ENCODE assay signal across 8 cellular contexts in genomic region chr2:179263015-179263414, GRCh38. TPM values are rescaled to one million over a fixed set of nuclear protein-coding genes. Genes with fewer than 3 reads are reported as not detected.
DNase-seq lines count a peak whose midpoint lies in the region; ATAC-seq, FAIRE-seq and TF ChIP-seq lines count a peak whose summit lies in the region.

No MANE protein-coding gene starts in this region.

- H3K18ac ChIP-seq in mesenchymal stem cell (ENCODE audit: low read depth in 1 of 2, low read length in 2 of 2) = no peak overlapping the region

- H3K14ac ChIP-seq in mesenchymal stem cell (ENCODE audit: low read length in 2 of 2) = no peak overlapping the region

- H3K23ac ChIP-seq in mesenchymal stem cell (ENCODE audit: low read length in 2 of 2) = no peak overlapping the region

- H4K91ac ChIP-seq in mesenchymal stem cell (ENCODE audit: low read length) = no peak overlapping the region

- peaks cover 28% of the 10 kb centered on the region for H3K4me1 ChIP-seq in A549
- H3K4me1 ChIP-seq in breast epithelium = peaks cover 3% of the 10 kb centered on the region in 2 donors
- H3K4me1 ChIP-seq in mesenchymal stem cell (ENCODE audit: control insufficient read depth, insufficient read depth, low read depth, low read length) = no peaks in the 10 kb centered on the region

- FAIRE-seq in A549 (lab: Jason Lieb, UNC) (no peak), RCC 7860 (lab: Jason Lieb, UNC) (no peak)

- H3K4me2 ChIP-seq in A549 (peak overlapping the region; percentile 97), mesenchymal stem cell (ENCODE audit: low read length, poor library complexity, severe bottlenecking) (peak overlapping the region; percentile 90)

- peak overlapping the region; percentile 79 for H3K4me3 ChIP-seq in A549
- peak overlapping the region; percentile 72 for H3K4me3 ChIP-seq in HFF-Myc (replicated peaks; ENCODE audit: low read depth, low read length)
- H3K4me3 ChIP-seq in breast epithelium = peak overlapping the region; percentile 76 to 85 (median 82)
- peak overlapping the region in 1 of 2 experiments; percentile 90 for H3K4me3 ChIP-seq in mesenchymal stem cell (ENCODE audit: insufficient read depth in 1 of 2, low read depth in 1 of 2, low read length in 2 of 2)

- ATAC-seq in A549 (no peak), HG03175 (IDR thresholded peaks at IDR 0.05; ENCODE audit: unreplicated experiment) (no peak), HG03571 (IDR thresholded peaks at IDR 0.05; ENCODE audit: unreplicated experiment) (no peak)

- CTCF ChIA-PET in A549 (lab: Yijun Ruan, JAX) = interaction anchor here (1.1 kb wide), 1 partner anchor 23 kb away, joined by 3 read pairs; no protein-coding TSS in a partner anchor

- DNase-seq in A549 (ENCODE audit: low read depth in 1 of 2, low spot score in 1 of 2) (peak in 1 of 2 experiments; percentile 9), HFF-Myc (ENCODE audit: extremely low read depth, low read depth) (no peak), breast epithelium (ENCODE audit: low spot score in 2 of 2) (no peak), mesenchymal stem cell (peak; percentile 70), cerebellum (ENCODE audit: low spot score) (no peak), RCC 7860 (ENCODE audit: low spot score) (no peak)

- H3K27ac ChIP-seq in A549 (peak overlapping the region in 1 of 2 experiments; percentile 83; a peak in 2 of 6 replicates), breast epithelium (peak overlapping the region; percentile 96 to 98), mesenchymal stem cell (ENCODE audit: low read length, poor library complexity, severe bottlenecking) (no peak overlapping the region)

- no peak overlapping the region for H2BK12ac ChIP-seq in mesenchymal stem cell (ENCODE audit: low read length in 2 of 2)

- intact Hi-C loops in breast epithelium (cut with DNase I; ENCODE audit: low total_unique reads) = loop anchor here (2.0 kb wide), 1 partner anchor 26 kb away; no protein-coding TSS in a partner anchor

- H2BK15ac ChIP-seq in mesenchymal stem cell (ENCODE audit: low read depth, poor library complexity, severe bottlenecking) = no peak overlapping the region

- H3K27me3 ChIP-seq in breast epithelium (no peaks in the 10 kb centered on the region), mesenchymal stem cell (ENCODE audit: control insufficient read depth in 1 of 2, insufficient read depth in 1 of 2, low read length in 2 of 2) (no peaks in the 10 kb centered on the region)

- TF ChIP-seq RAD21 in A549 (conservative IDR thresholded peaks at IDR 0.05 in 1 of 2, IDR thresholded peaks at IDR 0.05 in 1 of 2) = no peak

- 14% methylated on average over 4 of the region's 4 CpGs for WGBS in A549 (ENCODE audit: missing lambda C conversion rate)
- no CpG with 5 or more reads among the region's 4 CpGs for WGBS in mesenchymal stem cell

- H2AK5ac ChIP-seq in mesenchymal stem cell (ENCODE audit: low read length, severe bottlenecking) = no peak overlapping the region

- no peak overlapping the region for H2AFZ ChIP-seq in mesenchymal stem cell (ENCODE audit: low read depth, low read length)

- H4K8ac ChIP-seq in mesenchymal stem cell (ENCODE audit: low read length) = no peak overlapping the region

- POLR2A ChIA-PET in A549 (lab: Yijun Ruan, JAX) = no interaction called here

- peaks cover 2% of the 10 kb centered on the region for H3K79me1 ChIP-seq in mesenchymal stem cell (replicated peaks; ENCODE audit: low read length, poor library complexity, severe bottlenecking)

- H3K4ac ChIP-seq in mesenchymal stem cell (ENCODE audit: low read depth in 1 of 2, low read length in 2 of 2) = no peak overlapping the region

- H3K36me3 ChIP-seq in breast epithelium = no peaks in the 10 kb centered on the region
- no peaks in the 10 kb centered on the region for H3K36me3 ChIP-seq in mesenchymal stem cell (ENCODE audit: control insufficient read depth in 1 of 2, insufficient read depth in 2 of 2, low read depth in 1 of 2, low read length in 2 of 2)

- H2BK120ac ChIP-seq in mesenchymal stem cell (ENCODE audit: low read depth, low read length) = no peak overlapping the region

- no peak for TF ChIP-seq EP300 in A549 (IDR thresholded peaks at IDR 0.05)

- TF ChIP-seq POLR2A in A549 (IDR thresholded peaks at IDR 0.05; ENCODE audit: low read length) = no peak
- TF ChIP-seq POLR2A in breast epithelium (IDR thresholded peaks at IDR 0.05) = no peak

- H3K9ac ChIP-seq in mesenchymal stem cell (ENCODE audit: low read length) = peak overlapping the region; percentile 94

- H3K9me3 ChIP-seq in A549 (no peaks in the 10 kb centered on the region), breast epithelium (no peaks in the 10 kb centered on the region), mesenchymal stem cell (ENCODE audit: control insufficient read depth, low read length) (no peaks in the 10 kb centered on the region)

- no peak overlapping the region for H2BK5ac ChIP-seq in mesenchymal stem cell (ENCODE audit: low read depth, low read length, poor library complexity, severe bottlenecking)

- TF ChIP-seq CTCF in A549 (IDR thresholded peaks at IDR 0.05) (no peak), HFF-Myc (IDR thresholded peaks at IDR 0.05; ENCODE audit: low read depth, low read length, missing control alignments) (no peak), breast epithelium (IDR thresholded peaks at IDR 0.05) (no peak)

TF ChIP-seq in A549, 52 proteins besides CTCF, POLR2A, EP300 and RAD21:
- TF ChIP-seq POLR2AphosphoS2 (conservative IDR thresholded peaks at IDR 0.05; ENCODE audit: low read length) (no peak), FOSB (CRISPR knock-in tag; IDR thresholded peaks at IDR 0.05) (no peak), HOXB5 (CRISPR knock-in tag; IDR thresholded peaks at IDR 0.05) (no peak), RARB (CRISPR knock-in tag; IDR thresholded peaks at IDR 0.05) (no peak), HMGXB4 (CRISPR knock-in tag; IDR thresholded peaks at IDR 0.05; ENCODE audit: borderline replicate concordance) (no peak), FOSL2 (IDR thresholded peaks at IDR 0.05) (no peak), FOSL2 (CRISPR knock-in tag; IDR thresholded peaks at IDR 0.05) (no peak), GATA3 (IDR thresholded peaks at IDR 0.05; ENCODE audit: borderline replicate concordance) (no peak), CHD4 (IDR thresholded peaks at IDR 0.05; ENCODE audit: borderline replicate concordance) (no peak), TP53 (CRISPR knock-in tag; IDR thresholded peaks at IDR 0.05) (no peak), SMC3 (IDR thresholded peaks at IDR 0.05) (no peak), ZFP36 (IDR thresholded peaks at IDR 0.05; ENCODE audit: borderline replicate concordance, partially characterized antibody) (no peak), NR3C1 (IDR thresholded peaks at IDR 0.05) (no peak), MAZ (IDR thresholded peaks at IDR 0.05; ENCODE audit: borderline replicate concordance, low read depth, low read length) (no peak), EHF (CRISPR knock-in tag; IDR thresholded peaks at IDR 0.05) (no peak)
- TF ChIP-seq, protein P1, sequence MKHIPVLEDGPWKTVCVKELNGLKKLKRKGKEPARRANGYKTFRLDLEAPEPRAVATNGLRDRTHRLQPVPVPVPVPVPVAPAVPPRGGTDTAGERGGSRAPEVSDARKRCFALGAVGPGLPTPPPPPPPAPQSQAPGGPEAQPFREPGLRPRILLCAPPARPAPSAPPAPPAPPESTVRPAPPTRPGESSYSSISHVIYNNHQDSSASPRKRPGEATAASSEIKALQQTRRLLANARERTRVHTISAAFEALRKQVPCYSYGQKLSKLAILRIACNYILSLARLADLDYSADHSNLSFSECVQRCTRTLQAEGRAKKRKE (CRISPR knock-in tag; IDR thresholded peaks at IDR 0.05; ENCODE audit: low read depth) = no peak
- TF ChIP-seq, protein P2, sequence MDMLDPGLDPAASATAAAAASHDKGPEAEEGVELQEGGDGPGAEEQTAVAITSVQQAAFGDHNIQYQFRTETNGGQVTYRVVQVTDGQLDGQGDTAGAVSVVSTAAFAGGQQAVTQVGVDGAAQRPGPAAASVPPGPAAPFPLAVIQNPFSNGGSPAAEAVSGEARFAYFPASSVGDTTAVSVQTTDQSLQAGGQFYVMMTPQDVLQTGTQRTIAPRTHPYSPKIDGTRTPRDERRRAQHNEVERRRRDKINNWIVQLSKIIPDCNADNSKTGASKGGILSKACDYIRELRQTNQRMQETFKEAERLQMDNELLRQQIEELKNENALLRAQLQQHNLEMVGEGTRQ (IDR thresholded peaks at IDR 0.05) = no peak
- TF ChIP-seq, protein P3, sequence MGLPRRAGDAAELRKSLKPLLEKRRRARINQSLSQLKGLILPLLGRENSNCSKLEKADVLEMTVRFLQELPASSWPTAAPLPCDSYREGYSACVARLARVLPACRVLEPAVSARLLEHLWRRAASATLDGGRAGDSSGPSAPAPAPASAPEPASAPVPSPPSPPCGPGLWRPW (IDR thresholded peaks at IDR 0.05) = no peak

RNA-seq across cellular contexts. Expression of gene SESTD1, which starts 1.6 kb away (rescaled TPM):
- polyA plus RNA-seq in A549 (2011; rRNA removed) = 26.0 and 39.3 TPM in 2 replicates
- 5.7 and 6.4 TPM in 2 replicates for polyA plus RNA-seq in A549 (2012; cell fraction: cytosol; rRNA removed)
- 2.7 and 5.7 TPM in 2 replicates for polyA plus RNA-seq in A549 (2012; cell fraction: nucleus; rRNA removed)
- 12.6 to 16.3 TPM (median 12.8 TPM) in 3 replicates for polyA plus RNA-seq in A549 (2017; fragmentation: RNase III; extraction: RNeasy Plus Mini Kit Qiagen cat#74134 plus additional on column Dnase treatment)
- polyA minus RNA-seq in A549 (2011; rRNA and poly(A)+ RNA removed) = 17.4 and 18.7 TPM in 2 replicates
- 100 to 1,000 TPM in 1 of 3 donors, 10 to 100 TPM in 2; 54.1 to 137 (median 54.9) TPM for total RNA-seq in breast epithelium
- 28.8 TPM for polyA plus RNA-seq in mesenchymal stem cell (2013, experiment 1 of 2)
- polyA plus RNA-seq in mesenchymal stem cell (2013, experiment 2 of 2) = 29.6 TPM
- total RNA-seq in cerebellum = 68.3 TPM
